1 cellular context compared by ENCODE assay signal in genomic region chr22:28920757-28921584, GRCh38.
TF ChIP-seq lines count a peak whose summit lies in the region.

No MANE protein-coding gene starts in this region.

TF ChIP-seq in HepG2, 621 proteins besides CTCF, POLR2A, EP300 and RAD21 (continued from another document and continues in another):
- TF ChIP-seq HIC2 (CRISPR knock-in tag; IDR thresholded peaks at IDR 0.05; ENCODE audit: low read depth) (peak; percentile 37; the same call in 1 of the 2 replicates), ZNF235 (CRISPR knock-in tag; IDR thresholded peaks at IDR 0.05; ENCODE audit: borderline replicate concordance) (no peak), ZBTB42 (CRISPR knock-in tag; IDR thresholded peaks at IDR 0.05) (no peak), TFE3 (CRISPR knock-in tag; IDR thresholded peaks at IDR 0.05) (peak; percentile 90), ZBTB1 (CRISPR knock-in tag; IDR thresholded peaks at IDR 0.05; ENCODE audit: borderline replicate concordance) (no peak), KAT2B (IDR thresholded peaks at IDR 0.05; ENCODE audit: borderline replicate concordance, low read depth, low read length) (no peak), ZNF225 (CRISPR knock-in tag; IDR thresholded peaks at IDR 0.05) (no peak), ZNF687 (CRISPR knock-in tag; IDR thresholded peaks at IDR 0.05) (peak; percentile 95), ARID5B (CRISPR knock-in tag; IDR thresholded peaks at IDR 0.05) (peak; percentile 88), SIN3A (IDR thresholded peaks at IDR 0.05; ENCODE audit: borderline replicate concordance, low read depth, low read length) (peak; percentile 77; the same call in 1 of the 2 replicates), ZGPAT (CRISPR knock-in tag; IDR thresholded peaks at IDR 0.05) (peak; percentile 78), ZNF329 (CRISPR knock-in tag; IDR thresholded peaks at IDR 0.05; ENCODE audit: low read depth) (no peak), ZNF367 (CRISPR knock-in tag; IDR thresholded peaks at IDR 0.05; ENCODE audit: borderline replicate concordance) (0 out of 2 replicates have a peak, but pooled peaks have one; percentile 26), FOXP4 (CRISPR knock-in tag; IDR thresholded peaks at IDR 0.05) (peak; percentile 91), IRF1 (CRISPR knock-in tag; IDR thresholded peaks at IDR 0.05; ENCODE audit: low read depth) (no peak), ZBTB26 (CRISPR knock-in tag; IDR thresholded peaks at IDR 0.05; ENCODE audit: borderline replicate concordance) (no peak), IKZF5 (CRISPR knock-in tag; IDR thresholded peaks at IDR 0.05) (peak; percentile 84; the same call in 1 of the 2 replicates), ARID2 (CRISPR knock-in tag; IDR thresholded peaks at IDR 0.05; ENCODE audit: borderline replicate concordance) (peak; percentile 75; the same call in 1 of the 2 replicates), SRF (IDR thresholded peaks at IDR 0.05; ENCODE audit: low read depth, low read length) (no peak), RORA (CRISPR knock-in tag; IDR thresholded peaks at IDR 0.05) (no peak), PREB (CRISPR knock-in tag; IDR thresholded peaks at IDR 0.05) (no peak), ZNF777 (CRISPR knock-in tag; IDR thresholded peaks at IDR 0.05) (0 out of 2 replicates have a peak, but pooled peaks have one; percentile 24), FOXJ3 (CRISPR knock-in tag; IDR thresholded peaks at IDR 0.05; ENCODE audit: borderline replicate concordance) (0 out of 2 replicates have a peak, but pooled peaks have one; percentile 50), HNRNPLL (IDR thresholded peaks at IDR 0.05; ENCODE audit: low read depth, low read length, poor library complexity, severe bottlenecking) (no peak), ZNF160 (CRISPR knock-in tag; IDR thresholded peaks at IDR 0.05) (0 out of 2 replicates have a peak, but pooled peaks have one; percentile 38), ZNF264 (CRISPR knock-in tag; IDR thresholded peaks at IDR 0.05) (peak; percentile 64; the same call in 1 of the 2 replicates), SSRP1 (CRISPR knock-in tag; IDR thresholded peaks at IDR 0.05) (no peak; the same call in 1 of the 2 replicates), FOSL1 (CRISPR knock-in tag; IDR thresholded peaks at IDR 0.05; ENCODE audit: borderline replicate concordance) (0 out of 2 replicates have a peak, but pooled peaks have one; percentile 9), NR2F6 (IDR thresholded peaks at IDR 0.05) (peak; percentile 54; the same call in 1 of the 2 replicates), NR2F6 (CRISPR knock-in tag; IDR thresholded peaks at IDR 0.05) (peak; percentile 72; the same call in 1 of the 2 replicates), ZNF574 (CRISPR knock-in tag; IDR thresholded peaks at IDR 0.05) (peak; percentile 75)
